Comparison of ENCODE assay signal across 13 cellular contexts in the genomic region with DNA sequence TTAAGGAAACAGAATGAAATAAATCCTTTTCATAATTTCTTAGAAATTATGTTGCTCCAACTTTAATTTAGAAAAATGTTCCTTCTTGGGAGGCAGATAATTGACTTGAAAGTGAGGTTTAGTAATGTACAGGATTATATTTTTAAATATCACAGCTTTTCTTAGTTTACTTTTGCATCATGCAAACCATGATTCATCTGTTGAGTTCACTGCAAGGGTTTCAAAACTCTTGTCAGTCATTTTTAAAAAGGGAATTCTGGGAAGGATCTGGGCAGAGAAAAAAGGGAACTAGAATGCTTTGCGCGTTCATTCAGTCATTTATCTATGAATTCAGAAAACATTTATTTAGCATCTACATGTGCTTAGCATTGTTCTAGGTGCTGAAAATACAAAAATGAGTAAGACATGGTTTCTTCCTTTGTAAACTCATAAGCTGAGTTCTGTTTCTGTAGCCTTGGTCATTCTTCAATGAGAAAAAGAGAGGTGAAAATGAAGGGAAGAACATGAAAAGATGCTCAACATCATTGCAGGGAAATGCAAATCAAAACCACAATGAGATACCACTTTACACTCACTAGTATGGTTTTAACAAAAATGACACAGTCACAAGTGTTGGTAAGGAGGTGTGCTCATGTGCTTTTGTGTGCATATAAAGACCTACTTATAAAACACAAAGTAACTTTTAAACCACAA.
DNase-seq lines count a peak whose midpoint lies in the region; ATAC-seq, FAIRE-seq and TF ChIP-seq lines count a peak whose summit lies in the region.
"Had no signal": no experiment of that assay in that cellular context is flagged by ENCODE, and none has a peak within 500 bp of the region (broad histone marks: within the 10 kb centered on the region; RNA-seq: fewer than 3 reads in every experiment).

No MANE protein-coding gene starts in this region.

- POLR2A ChIA-PET in SK-N-SH (lab: Yijun Ruan, JAX) = no interaction called here

- no peaks in the 10 kb centered on the region for H3K9me3 Mint-ChIP-seq in astrocyte (ENCODE audit: unreplicated experiment)
- H3K9me3 Mint-ChIP-seq: T-cell had no signal

- no peaks in the 10 kb centered on the region for H4K20me1 ChIP-seq in astrocyte (ENCODE audit: insufficient read depth, low read length)
- H4K20me1 ChIP-seq in SK-N-SH (ENCODE audit: insufficient read depth) = no peaks in the 10 kb centered on the region

- no peaks in the 10 kb centered on the region for H3K9me2 ChIP-seq in SK-N-SH

- no peak overlapping the region for H3K4me3 Mint-ChIP-seq in astrocyte (ENCODE audit: unreplicated experiment)
- H3K4me3 Mint-ChIP-seq: T-cell had no signal

- CTCF ChIA-PET in SK-N-SH (lab: Yijun Ruan, JAX) = no interaction called here

- no peaks in the 10 kb centered on the region for H3K9me3 ChIP-seq in astrocyte (ENCODE audit: insufficient read depth, low read depth, low read length)
- no peaks in the 10 kb centered on the region for H3K9me3 ChIP-seq in SK-N-SH

- H3K4me1 ChIP-seq in astrocyte (ENCODE audit: insufficient read depth, low read length) (no peaks in the 10 kb centered on the region), SK-N-SH (ENCODE audit: control insufficient read depth in 1 of 2, insufficient read depth in 2 of 2, low read depth in 1 of 2, low read length in 1 of 2) (peaks cover 0 to 5% of the 10 kb centered on the region in 2 experiments; a peak in 1 of 4 replicates)

- no peak for TF ChIP-seq RAD21 in SK-N-SH (IDR thresholded peaks at IDR 0.05; ENCODE audit: low read length)

- TF ChIP-seq CTCF in astrocyte (IDR thresholded peaks at IDR 0.05; ENCODE audit: insufficient read depth, low read depth, low read length) (no peak), SK-N-SH (IDR thresholded peaks at IDR 0.05) (no peak)

- peaks cover 16% of the 10 kb centered on the region for H3F3A ChIP-seq in SK-N-SH (replicated peaks; ENCODE audit: insufficient read depth)

- no peaks in the 10 kb centered on the region for H3K36me3 Mint-ChIP-seq in astrocyte (ENCODE audit: low read depth, unreplicated experiment)
- H3K36me3 Mint-ChIP-seq: T-cell had no signal

- H3K27ac Mint-ChIP-seq in astrocyte (ENCODE audit: unreplicated experiment) = peak overlapping the region; percentile 62
- H3K27ac Mint-ChIP-seq: T-cell had no signal

- peak; percentile 63 for FAIRE-seq in astrocyte (lab: Jason Lieb, UNC)

- H2AFZ ChIP-seq in astrocyte (ENCODE audit: low read depth, low read length) = no peak overlapping the region
- H2AFZ ChIP-seq in SK-N-SH (ENCODE audit: low read depth) = no peak overlapping the region

- TF ChIP-seq EP300 in SK-N-SH (IDR thresholded peaks at IDR 0.05; ENCODE audit: borderline replicate concordance in 1 of 2, low read depth in 1 of 2, low read length in 1 of 2) = no peak

- ATAC-seq in GM18520 (IDR thresholded peaks at IDR 0.05; ENCODE audit: unreplicated experiment) = peak; percentile 85
- peak; percentile 79 for ATAC-seq in GM21447 (IDR thresholded peaks at IDR 0.05; ENCODE audit: unreplicated experiment)
- peak; percentile 80 for ATAC-seq in HG03095 (IDR thresholded peaks at IDR 0.05; ENCODE audit: unreplicated experiment)
- ATAC-seq: T-cell had no signal

- H3K27me3 ChIP-seq in astrocyte (ENCODE audit: insufficient read depth, low read length) = no peaks in the 10 kb centered on the region
- H3K27me3 ChIP-seq in SK-N-SH (ENCODE audit: insufficient read depth) = no peaks in the 10 kb centered on the region

- H3K9ac ChIP-seq in astrocyte (ENCODE audit: low read length) (no peak overlapping the region), SK-N-SH (no peak overlapping the region)

- H3K36me3 ChIP-seq in astrocyte (ENCODE audit: insufficient read depth, low read length) (no peaks in the 10 kb centered on the region), SK-N-SH (replicated peaks in 1 of 2; ENCODE audit: control insufficient read depth in 1 of 2, insufficient read depth in 2 of 2, low read length in 1 of 2) (no peaks in the 10 kb centered on the region)

- WGBS in SK-N-SH (ENCODE audit: low lambda C conversion rate) = 99% methylated on average over 2 of the region's 2 CpGs

- H3K79me2 ChIP-seq in astrocyte (ENCODE audit: insufficient read depth, low read length) (no peaks in the 10 kb centered on the region), SK-N-SH (ENCODE audit: insufficient read depth) (no peaks in the 10 kb centered on the region)

- no peak overlapping the region for H3K27ac ChIP-seq in astrocyte (ENCODE audit: low read depth, low read length)
- H3K27ac ChIP-seq in SK-N-SH (ENCODE audit: low read depth in 2 of 2, low read length in 1 of 2) = no peak overlapping the region
- H3K27ac ChIP-seq: HL-60 had no signal

- DNase-seq in astrocyte (ENCODE audit: low read depth) = no peak
- no peak for DNase-seq in NCI-H526 (lab: John Stamatoyannopoulos, UW)
- DNase-seq in NCI-H2196 (lab: John Stamatoyannopoulos, UW; ENCODE audit: unreplicated experiment) = no peak
- no peak for DNase-seq in SK-N-SH
- DNase-seq in NCI-H146 treated with DMSO at 0.1 percent for 48 hours (lab: John Stamatoyannopoulos, UW; ENCODE audit: unreplicated experiment) = no peak
- DNase-seq: DMS 273 treated with DMSO at 0.1 percent for 48 hours, NCI-H2171, nucleus accumbens, T-cell had no signal

- H3K4me3 ChIP-seq in astrocyte (ENCODE audit: insufficient read depth, low read depth, low read length) (no peak overlapping the region), SK-N-SH (ENCODE audit: low read depth in 2 of 2, low read length in 1 of 2) (no peak overlapping the region)

- H3K27me3 Mint-ChIP-seq in astrocyte (ENCODE audit: low read depth, unreplicated experiment) = no peaks in the 10 kb centered on the region

- H3K4me1 Mint-ChIP-seq in astrocyte (ENCODE audit: low read depth, unreplicated experiment) = peaks cover 44% of the 10 kb centered on the region

- H3K4me2 ChIP-seq in astrocyte (ENCODE audit: low read length) (no peak overlapping the region), SK-N-SH (no peak overlapping the region)

TF ChIP-seq in SK-N-SH, 30 proteins besides CTCF, POLR2A, EP300 and RAD21:
- TF ChIP-seq NRF1 (IDR thresholded peaks at IDR 0.05; ENCODE audit: low read depth, low read length) (no peak), ELF1 (IDR thresholded peaks at IDR 0.05) (no peak), TAF1 (IDR thresholded peaks at IDR 0.05; ENCODE audit: borderline replicate concordance, low read depth, low read length) (no peak)
- TF ChIP-seq, protein P1, sequence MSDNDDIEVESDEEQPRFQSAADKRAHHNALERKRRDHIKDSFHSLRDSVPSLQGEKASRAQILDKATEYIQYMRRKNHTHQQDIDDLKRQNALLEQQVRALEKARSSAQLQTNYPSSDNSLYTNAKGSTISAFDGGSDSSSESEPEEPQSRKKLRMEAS (IDR thresholded peaks at IDR 0.05; ENCODE audit: low read depth) = no peak
- TF ChIP-seq, protein P2, sequence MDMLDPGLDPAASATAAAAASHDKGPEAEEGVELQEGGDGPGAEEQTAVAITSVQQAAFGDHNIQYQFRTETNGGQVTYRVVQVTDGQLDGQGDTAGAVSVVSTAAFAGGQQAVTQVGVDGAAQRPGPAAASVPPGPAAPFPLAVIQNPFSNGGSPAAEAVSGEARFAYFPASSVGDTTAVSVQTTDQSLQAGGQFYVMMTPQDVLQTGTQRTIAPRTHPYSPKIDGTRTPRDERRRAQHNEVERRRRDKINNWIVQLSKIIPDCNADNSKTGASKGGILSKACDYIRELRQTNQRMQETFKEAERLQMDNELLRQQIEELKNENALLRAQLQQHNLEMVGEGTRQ (IDR thresholded peaks at IDR 0.05; ENCODE audit: borderline replicate concordance, low read depth, low read length) = no peak
